15 cellular contexts compared by ENCODE assay signal in the genomic region with DNA sequence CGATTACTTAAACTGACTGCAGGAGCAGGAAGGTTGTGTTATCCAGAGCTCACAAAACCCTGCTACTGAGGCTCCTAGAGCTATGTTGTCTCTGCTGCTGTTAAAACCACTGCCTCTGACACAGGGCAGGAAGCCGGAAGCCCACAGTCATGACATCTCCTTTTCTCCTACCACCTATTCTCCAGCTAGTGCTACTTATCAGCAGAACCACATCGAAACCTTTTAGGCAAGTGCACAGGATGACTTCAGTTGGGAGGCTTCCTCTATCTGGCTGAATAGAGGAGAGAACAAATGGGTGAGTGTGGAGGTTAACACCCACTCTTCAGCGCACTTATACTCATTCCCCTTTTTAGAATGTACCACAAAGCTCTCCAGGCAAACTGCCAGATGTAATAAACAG.
A peak's percentile ranks its signal among the peaks of the same experiment; 100 is the strongest.
DNase-seq lines count a peak whose midpoint lies in the region; ATAC-seq and TF ChIP-seq lines count a peak whose summit lies in the region.
"Had no signal": no experiment of that assay in that cellular context is flagged by ENCODE, and none has a peak within 500 bp of the region (broad histone marks: within the 10 kb centered on the region; RNA-seq: fewer than 3 reads in every experiment).

No MANE protein-coding gene starts in this region.

- no peaks in the 10 kb centered on the region for H3K9me3 ChIP-seq in adrenal gland (replicated peaks in 1 of 3)
- H3K9me3 ChIP-seq: body of pancreas, Caco-2, left lung had no signal

- H3K36me3 ChIP-seq in adrenal gland (replicated peaks in 1 of 2) = no peaks in the 10 kb centered on the region
- H3K36me3 ChIP-seq: left lung had no signal

- no peaks in the 10 kb centered on the region for H3K27me3 ChIP-seq in adrenal gland
- H3K27me3 ChIP-seq: body of pancreas, left lung had no signal

- H3K4me1 Mint-ChIP-seq in T-helper 2 cell treated with Interferon-gamma antibody and Interleukin-4, amounts not matched to agents 5 μg/mL and 100 μg/mL, for 36 hours (ENCODE audit: low read depth) = peaks cover 3% of the 10 kb centered on the region
- H3K4me1 Mint-ChIP-seq in natural killer cell = no peaks in the 10 kb centered on the region
- H3K4me1 Mint-ChIP-seq: H9 had no signal

- ATAC-seq in HG03442 (IDR thresholded peaks at IDR 0.05; ENCODE audit: unreplicated experiment) = peak; percentile 52
- peak in 2 of 3 donors; percentile 14 to 57 for ATAC-seq in natural killer cell
- ATAC-seq: body of pancreas, left lung had no signal

- H3K27me3 Mint-ChIP-seq in T-helper 2 cell treated with Interferon-gamma antibody and Interleukin-4, amounts not matched to agents 5 μg/mL and 100 μg/mL, for 36 hours (ENCODE audit: low read depth) = no peaks in the 10 kb centered on the region
- no peaks in the 10 kb centered on the region for H3K27me3 Mint-ChIP-seq in natural killer cell (ENCODE audit: low read depth in 2 of 2)
- H3K27me3 Mint-ChIP-seq: type B pancreatic cell had no signal

- no peak overlapping the region for H3K4me3 Mint-ChIP-seq in T-helper 2 cell treated with Interferon-gamma antibody and Interleukin-4, amounts not matched to agents 5 μg/mL and 100 μg/mL, for 36 hours
- no peak overlapping the region for H3K4me3 Mint-ChIP-seq in natural killer cell
- H3K4me3 Mint-ChIP-seq: H9, type B pancreatic cell had no signal

- H3K4me3 ChIP-seq in adrenal gland = no peak overlapping the region
- H3K4me3 ChIP-seq: body of pancreas, left lung had no signal

- no peak overlapping the region for H3K27ac ChIP-seq in adrenal gland
- H3K27ac ChIP-seq: body of pancreas, left lung had no signal

- TF ChIP-seq CTCF in natural killer cell (IDR thresholded peaks at IDR 0.05) (no peak), adrenal gland (IDR thresholded peaks at IDR 0.05) (no peak)

- no peak for TF ChIP-seq POLR2A in adrenal gland (IDR thresholded peaks at IDR 0.05)

- no peaks in the 10 kb centered on the region for H3K9me3 Mint-ChIP-seq in T-helper 2 cell treated with Interferon-gamma antibody and Interleukin-4, amounts not matched to agents 5 μg/mL and 100 μg/mL, for 36 hours
- peaks cover 4 to 6% of the 10 kb centered on the region in 2 donors for H3K9me3 Mint-ChIP-seq in natural killer cell
- H3K9me3 Mint-ChIP-seq: H9, type B pancreatic cell had no signal

- H3K27ac Mint-ChIP-seq in T-helper 2 cell treated with Interferon-gamma antibody and Interleukin-4, amounts not matched to agents 5 μg/mL and 100 μg/mL, for 36 hours = peak overlapping the region; percentile 8
- H3K27ac Mint-ChIP-seq in natural killer cell = peak overlapping the region in 1 of 2 donors; percentile 11
- H3K27ac Mint-ChIP-seq: type B pancreatic cell had no signal

- DNase-seq in SIG-M5 treated with dmso at 0.1 percent for 504 hours (lab: John Stamatoyannopoulos, UW; ENCODE audit: unreplicated experiment) (peak; percentile 16), SIG-M5 (lab: John Stamatoyannopoulos, UW) (no peak), natural killer cell (no peak), NCI-H1930 (lab: John Stamatoyannopoulos, UW) (no peak), T1000 (lab: John Stamatoyannopoulos, UW) (no peak), adrenal gland (no peak)
- DNase-seq in T-helper 2 cell treated with Interferon-gamma antibody and Interleukin-4, amounts not matched to agents 5 μg/mL and 100 μg/mL, for 36 hours (ENCODE audit: low spot score) = peak; percentile 4
- DNase-seq: activated CD8-positive, alpha-beta memory T cell treated with anti-CD3 and anti-CD28 coated beads, Interleukin-2, amount 50 U/mL, for 48 hours; body of pancreas; Caco-2; H9; left lung; NCI-H2171 had no signal

- intact Hi-C loops in natural killer cell (cut with micrococcal nuclease) (no loop called here), adrenal gland (cut with DNase I) (no loop called here)

- no peaks in the 10 kb centered on the region for H3K36me3 Mint-ChIP-seq in T-helper 2 cell treated with Interferon-gamma antibody and Interleukin-4, amounts not matched to agents 5 μg/mL and 100 μg/mL, for 36 hours (ENCODE audit: low read depth)
- no peaks in the 10 kb centered on the region for H3K36me3 Mint-ChIP-seq in natural killer cell
- H3K36me3 Mint-ChIP-seq: type B pancreatic cell had no signal

- 61 to 82% (median 65%) methylated on average over 4 of the region's 4 CpGs for WGBS in adrenal gland, 4 donors

- no peaks in the 10 kb centered on the region for H3K4me1 ChIP-seq in adrenal gland (replicated peaks in 1 of 2)
- H3K4me1 ChIP-seq: body of pancreas, Caco-2, left lung had no signal

Comparison
In these comparisons a context has a peak if more than half of its experiments do, and no peak if none do; other contexts are left out.
1. DNase-seq: peak in SIG-M5 treated with dmso at 0.1 percent for 504 hours (single experiment) and T-helper 2 cell treated with Interferon-gamma antibody and Interleukin-4, amounts not matched to agents 5 μg/mL and 100 μg/mL, for 36 hours (single experiment); none in SIG-M5 (single experiment), natural killer cell (single experiment), NCI-H1930 (0 of 2), T1000 (single experiment) and adrenal gland (0 of 7).